1 cellular context compared by ENCODE assay signal in the genomic region with DNA sequence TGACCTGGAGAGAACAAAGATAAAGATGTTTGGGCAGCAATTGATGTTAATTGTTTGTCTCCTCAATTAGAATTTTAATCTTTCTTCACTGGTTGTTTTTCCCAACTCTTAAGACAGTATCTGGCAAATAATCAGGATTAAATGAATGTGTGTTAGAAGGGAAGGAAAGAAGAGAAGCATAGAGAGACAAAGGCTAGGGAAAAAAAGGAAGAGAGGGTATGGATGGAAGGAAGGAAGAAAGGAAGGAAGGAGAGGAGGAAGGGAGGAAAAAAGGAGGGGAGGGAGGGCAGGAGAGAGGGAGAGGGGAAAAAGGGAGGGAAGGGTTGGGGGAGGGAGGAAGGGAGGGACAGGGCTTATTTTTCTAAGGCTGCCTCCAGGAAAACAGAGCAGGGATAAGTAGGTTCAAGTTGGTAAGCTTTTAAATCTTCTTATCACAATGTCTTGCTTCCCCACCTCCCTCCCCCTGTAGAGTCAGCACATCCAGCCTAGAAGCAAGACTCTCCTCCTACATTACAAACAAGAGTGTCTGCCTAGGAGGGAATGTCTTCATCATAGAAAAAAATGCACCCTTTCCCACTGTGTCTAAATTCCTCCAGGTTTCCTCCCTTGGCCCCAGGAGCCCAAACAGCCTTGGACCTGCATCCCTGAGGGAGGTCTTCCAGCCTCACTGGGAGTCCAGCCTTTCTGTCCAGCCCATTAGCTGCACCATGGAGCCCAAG.
TF ChIP-seq lines count a peak whose summit lies in the region.

No MANE protein-coding gene starts in this region.

TF ChIP-seq in K562, 482 proteins besides CTCF, POLR2A, EP300 and RAD21 (continued from another document and continues in another):
- TF ChIP-seq CREB1 (IDR thresholded peaks at IDR 0.05) (no peak), CREB1 (CRISPR knock-in tag; IDR thresholded peaks at IDR 0.05) (no peak), ATF7 (IDR thresholded peaks at IDR 0.05) (no peak), MTA1 (IDR thresholded peaks at IDR 0.05; ENCODE audit: borderline replicate concordance) (peak; percentile 73; the same call in 1 of the 2 replicates), ZNF224 (CRISPR knock-in tag; IDR thresholded peaks at IDR 0.05) (no peak), NUFIP1 (IDR thresholded peaks at IDR 0.05; ENCODE audit: partially characterized antibody) (peak; percentile 36), MAFG (tag; conservative IDR thresholded peaks at IDR 0.05) (no peak), PHF20 (IDR thresholded peaks at IDR 0.05; ENCODE audit: partially characterized antibody) (no peak), RBFOX2 (IDR thresholded peaks at IDR 0.05; ENCODE audit: low read depth, low read length) (no peak), ESRRA (IDR thresholded peaks at IDR 0.05; ENCODE audit: borderline replicate concordance, low read depth) (no peak), RFX7 (CRISPR knock-in tag; IDR thresholded peaks at IDR 0.05) (no peak), TCFL5 (CRISPR knock-in tag; conservative IDR thresholded peaks at IDR 0.05) (0 out of 2 replicates have a peak, but pooled peaks have one; percentile 12), POLR2AphosphoS2 (IDR thresholded peaks at IDR 0.05; ENCODE audit: low read length) (no peak), KLF1 (tag; IDR thresholded peaks at IDR 0.05) (no peak), OTX1 (CRISPR knock-in tag; IDR thresholded peaks at IDR 0.05) (0 out of 2 replicates have a peak, but pooled peaks have one; percentile 54), HOXB6 (CRISPR knock-in tag; IDR thresholded peaks at IDR 0.05; ENCODE audit: borderline replicate concordance) (no peak), ARID2 (IDR thresholded peaks at IDR 0.05) (no peak), STAT5B (CRISPR knock-in tag; IDR thresholded peaks at IDR 0.05) (no peak), SUPT5H (IDR thresholded peaks at IDR 0.05) (no peak), PHF21A (IDR thresholded peaks at IDR 0.05; ENCODE audit: borderline replicate concordance, low read depth) (no peak), DIDO1 (tag; IDR thresholded peaks at IDR 0.05; ENCODE audit: low read depth) (no peak), EGR1 (conservative IDR thresholded peaks at IDR 0.05) (no peak), BHLHE40 (IDR thresholded peaks at IDR 0.05; ENCODE audit: low read length) (no peak), ZNF584 (CRISPR knock-in tag; IDR thresholded peaks at IDR 0.05; ENCODE audit: low read depth) (peak; percentile 74; the same call in 1 of the 2 replicates), PTBP1 (IDR thresholded peaks at IDR 0.05; ENCODE audit: low read depth, low read length) (no peak), HMGN3 (IDR thresholded peaks at IDR 0.05; ENCODE audit: borderline replicate concordance, extremely low read depth, insufficient read length, low read depth, low read length) (no peak), LCOR (CRISPR knock-in tag; IDR thresholded peaks at IDR 0.05) (no peak)
- TF ChIP-seq, protein P1, sequence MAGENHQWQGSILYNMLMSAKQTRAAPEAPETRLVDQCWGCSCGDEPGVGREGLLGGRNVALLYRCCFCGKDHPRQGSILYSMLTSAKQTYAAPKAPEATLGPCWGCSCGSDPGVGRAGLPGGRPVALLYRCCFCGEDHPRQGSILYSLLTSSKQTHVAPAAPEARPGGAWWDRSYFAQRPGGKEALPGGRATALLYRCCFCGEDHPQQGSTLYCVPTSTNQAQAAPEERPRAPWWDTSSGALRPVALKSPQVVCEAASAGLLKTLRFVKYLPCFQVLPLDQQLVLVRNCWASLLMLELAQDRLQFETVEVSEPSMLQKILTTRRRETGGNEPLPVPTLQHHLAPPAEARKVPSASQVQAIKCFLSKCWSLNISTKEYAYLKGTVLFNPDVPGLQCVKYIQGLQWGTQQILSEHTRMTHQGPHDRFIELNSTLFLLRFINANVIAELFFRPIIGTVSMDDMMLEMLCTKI (IDR thresholded peaks at IDR 0.05; ENCODE audit: partially characterized antibody) = no peak
- TF ChIP-seq, protein P2, sequence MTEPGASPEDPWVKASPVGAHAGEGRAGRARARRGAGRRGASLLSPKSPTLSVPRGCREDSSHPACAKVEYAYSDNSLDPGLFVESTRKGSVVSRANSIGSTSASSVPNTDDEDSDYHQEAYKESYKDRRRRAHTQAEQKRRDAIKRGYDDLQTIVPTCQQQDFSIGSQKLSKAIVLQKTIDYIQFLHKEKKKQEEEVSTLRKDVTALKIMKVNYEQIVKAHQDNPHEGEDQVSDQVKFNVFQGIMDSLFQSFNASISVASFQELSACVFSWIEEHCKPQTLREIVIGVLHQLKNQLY (CRISPR knock-in tag; conservative IDR thresholded peaks at IDR 0.05) = 0 out of 4 replicates have a peak, but pooled peaks of 1 of the 2 experiments have one; percentile 45
- TF ChIP-seq, protein P3, sequence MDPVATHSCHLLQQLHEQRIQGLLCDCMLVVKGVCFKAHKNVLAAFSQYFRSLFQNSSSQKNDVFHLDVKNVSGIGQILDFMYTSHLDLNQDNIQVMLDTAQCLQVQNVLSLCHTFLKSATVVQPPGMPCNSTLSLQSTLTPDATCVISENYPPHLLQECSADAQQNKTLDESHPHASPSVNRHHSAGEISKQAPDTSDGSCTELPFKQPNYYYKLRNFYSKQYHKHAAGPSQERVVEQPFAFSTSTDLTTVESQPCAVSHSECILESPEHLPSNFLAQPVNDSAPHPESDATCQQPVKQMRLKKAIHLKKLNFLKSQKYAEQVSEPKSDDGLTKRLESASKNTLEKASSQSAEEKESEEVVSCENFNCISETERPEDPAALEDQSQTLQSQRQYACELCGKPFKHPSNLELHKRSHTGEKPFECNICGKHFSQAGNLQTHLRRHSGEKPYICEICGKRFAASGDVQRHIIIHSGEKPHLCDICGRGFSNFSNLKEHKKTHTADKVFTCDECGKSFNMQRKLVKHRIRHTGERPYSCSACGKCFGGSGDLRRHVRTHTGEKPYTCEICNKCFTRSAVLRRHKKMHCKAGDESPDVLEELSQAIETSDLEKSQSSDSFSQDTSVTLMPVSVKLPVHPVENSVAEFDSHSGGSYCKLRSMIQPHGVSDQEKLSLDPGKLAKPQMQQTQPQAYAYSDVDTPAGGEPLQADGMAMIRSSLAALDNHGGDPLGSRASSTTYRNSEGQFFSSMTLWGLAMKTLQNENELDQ (CRISPR knock-in tag; IDR thresholded peaks at IDR 0.05; ENCODE audit: borderline replicate concordance) = no peak
- TF ChIP-seq, protein P4, sequence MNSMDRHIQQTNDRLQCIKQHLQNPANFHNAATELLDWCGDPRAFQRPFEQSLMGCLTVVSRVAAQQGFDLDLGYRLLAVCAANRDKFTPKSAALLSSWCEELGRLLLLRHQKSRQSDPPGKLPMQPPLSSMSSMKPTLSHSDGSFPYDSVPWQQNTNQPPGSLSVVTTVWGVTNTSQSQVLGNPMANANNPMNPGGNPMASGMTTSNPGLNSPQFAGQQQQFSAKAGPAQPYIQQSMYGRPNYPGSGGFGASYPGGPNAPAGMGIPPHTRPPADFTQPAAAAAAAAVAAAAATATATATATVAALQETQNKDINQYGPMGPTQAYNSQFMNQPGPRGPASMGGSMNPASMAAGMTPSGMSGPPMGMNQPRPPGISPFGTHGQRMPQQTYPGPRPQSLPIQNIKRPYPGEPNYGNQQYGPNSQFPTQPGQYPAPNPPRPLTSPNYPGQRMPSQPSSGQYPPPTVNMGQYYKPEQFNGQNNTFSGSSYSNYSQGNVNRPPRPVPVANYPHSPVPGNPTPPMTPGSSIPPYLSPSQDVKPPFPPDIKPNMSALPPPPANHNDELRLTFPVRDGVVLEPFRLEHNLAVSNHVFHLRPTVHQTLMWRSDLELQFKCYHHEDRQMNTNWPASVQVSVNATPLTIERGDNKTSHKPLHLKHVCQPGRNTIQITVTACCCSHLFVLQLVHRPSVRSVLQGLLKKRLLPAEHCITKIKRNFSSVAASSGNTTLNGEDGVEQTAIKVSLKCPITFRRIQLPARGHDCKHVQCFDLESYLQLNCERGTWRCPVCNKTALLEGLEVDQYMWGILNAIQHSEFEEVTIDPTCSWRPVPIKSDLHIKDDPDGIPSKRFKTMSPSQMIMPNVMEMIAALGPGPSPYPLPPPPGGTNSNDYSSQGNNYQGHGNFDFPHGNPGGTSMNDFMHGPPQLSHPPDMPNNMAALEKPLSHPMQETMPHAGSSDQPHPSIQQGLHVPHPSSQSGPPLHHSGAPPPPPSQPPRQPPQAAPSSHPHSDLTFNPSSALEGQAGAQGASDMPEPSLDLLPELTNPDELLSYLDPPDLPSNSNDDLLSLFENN (IDR thresholded peaks at IDR 0.05; ENCODE audit: low read depth in 2 of 2, low read length in 2 of 2) = no peak
- TF ChIP-seq, protein P5, sequence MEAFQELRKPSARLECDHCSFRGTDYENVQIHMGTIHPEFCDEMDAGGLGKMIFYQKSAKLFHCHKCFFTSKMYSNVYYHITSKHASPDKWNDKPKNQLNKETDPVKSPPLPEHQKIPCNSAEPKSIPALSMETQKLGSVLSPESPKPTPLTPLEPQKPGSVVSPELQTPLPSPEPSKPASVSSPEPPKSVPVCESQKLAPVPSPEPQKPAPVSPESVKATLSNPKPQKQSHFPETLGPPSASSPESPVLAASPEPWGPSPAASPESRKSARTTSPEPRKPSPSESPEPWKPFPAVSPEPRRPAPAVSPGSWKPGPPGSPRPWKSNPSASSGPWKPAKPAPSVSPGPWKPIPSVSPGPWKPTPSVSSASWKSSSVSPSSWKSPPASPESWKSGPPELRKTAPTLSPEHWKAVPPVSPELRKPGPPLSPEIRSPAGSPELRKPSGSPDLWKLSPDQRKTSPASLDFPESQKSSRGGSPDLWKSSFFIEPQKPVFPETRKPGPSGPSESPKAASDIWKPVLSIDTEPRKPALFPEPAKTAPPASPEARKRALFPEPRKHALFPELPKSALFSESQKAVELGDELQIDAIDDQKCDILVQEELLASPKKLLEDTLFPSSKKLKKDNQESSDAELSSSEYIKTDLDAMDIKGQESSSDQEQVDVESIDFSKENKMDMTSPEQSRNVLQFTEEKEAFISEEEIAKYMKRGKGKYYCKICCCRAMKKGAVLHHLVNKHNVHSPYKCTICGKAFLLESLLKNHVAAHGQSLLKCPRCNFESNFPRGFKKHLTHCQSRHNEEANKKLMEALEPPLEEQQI (IDR thresholded peaks at IDR 0.05) = no peak
- TF ChIP-seq, protein P6, sequence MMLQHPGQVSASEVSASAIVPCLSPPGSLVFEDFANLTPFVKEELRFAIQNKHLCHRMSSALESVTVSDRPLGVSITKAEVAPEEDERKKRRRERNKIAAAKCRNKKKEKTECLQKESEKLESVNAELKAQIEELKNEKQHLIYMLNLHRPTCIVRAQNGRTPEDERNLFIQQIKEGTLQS (IDR thresholded peaks at IDR 0.05) = no peak
- TF ChIP-seq, protein P6 (CRISPR knock-in tag; conservative IDR thresholded peaks at IDR 0.05) = no peak
- TF ChIP-seq, protein P7, sequence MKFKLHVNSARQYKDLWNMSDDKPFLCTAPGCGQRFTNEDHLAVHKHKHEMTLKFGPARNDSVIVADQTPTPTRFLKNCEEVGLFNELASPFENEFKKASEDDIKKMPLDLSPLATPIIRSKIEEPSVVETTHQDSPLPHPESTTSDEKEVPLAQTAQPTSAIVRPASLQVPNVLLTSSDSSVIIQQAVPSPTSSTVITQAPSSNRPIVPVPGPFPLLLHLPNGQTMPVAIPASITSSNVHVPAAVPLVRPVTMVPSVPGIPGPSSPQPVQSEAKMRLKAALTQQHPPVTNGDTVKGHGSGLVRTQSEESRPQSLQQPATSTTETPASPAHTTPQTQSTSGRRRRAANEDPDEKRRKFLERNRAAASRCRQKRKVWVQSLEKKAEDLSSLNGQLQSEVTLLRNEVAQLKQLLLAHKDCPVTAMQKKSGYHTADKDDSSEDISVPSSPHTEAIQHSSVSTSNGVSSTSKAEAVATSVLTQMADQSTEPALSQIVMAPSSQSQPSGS (CRISPR knock-in tag; IDR thresholded peaks at IDR 0.05) = no peak
- TF ChIP-seq, protein P8, sequence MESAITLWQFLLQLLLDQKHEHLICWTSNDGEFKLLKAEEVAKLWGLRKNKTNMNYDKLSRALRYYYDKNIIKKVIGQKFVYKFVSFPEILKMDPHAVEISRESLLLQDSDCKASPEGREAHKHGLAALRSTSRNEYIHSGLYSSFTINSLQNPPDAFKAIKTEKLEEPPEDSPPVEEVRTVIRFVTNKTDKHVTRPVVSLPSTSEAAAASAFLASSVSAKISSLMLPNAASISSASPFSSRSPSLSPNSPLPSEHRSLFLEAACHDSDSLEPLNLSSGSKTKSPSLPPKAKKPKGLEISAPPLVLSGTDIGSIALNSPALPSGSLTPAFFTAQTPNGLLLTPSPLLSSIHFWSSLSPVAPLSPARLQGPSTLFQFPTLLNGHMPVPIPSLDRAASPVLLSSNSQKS (CRISPR knock-in tag; IDR thresholded peaks at IDR 0.05) = no peak
- TF ChIP-seq, protein P9, sequence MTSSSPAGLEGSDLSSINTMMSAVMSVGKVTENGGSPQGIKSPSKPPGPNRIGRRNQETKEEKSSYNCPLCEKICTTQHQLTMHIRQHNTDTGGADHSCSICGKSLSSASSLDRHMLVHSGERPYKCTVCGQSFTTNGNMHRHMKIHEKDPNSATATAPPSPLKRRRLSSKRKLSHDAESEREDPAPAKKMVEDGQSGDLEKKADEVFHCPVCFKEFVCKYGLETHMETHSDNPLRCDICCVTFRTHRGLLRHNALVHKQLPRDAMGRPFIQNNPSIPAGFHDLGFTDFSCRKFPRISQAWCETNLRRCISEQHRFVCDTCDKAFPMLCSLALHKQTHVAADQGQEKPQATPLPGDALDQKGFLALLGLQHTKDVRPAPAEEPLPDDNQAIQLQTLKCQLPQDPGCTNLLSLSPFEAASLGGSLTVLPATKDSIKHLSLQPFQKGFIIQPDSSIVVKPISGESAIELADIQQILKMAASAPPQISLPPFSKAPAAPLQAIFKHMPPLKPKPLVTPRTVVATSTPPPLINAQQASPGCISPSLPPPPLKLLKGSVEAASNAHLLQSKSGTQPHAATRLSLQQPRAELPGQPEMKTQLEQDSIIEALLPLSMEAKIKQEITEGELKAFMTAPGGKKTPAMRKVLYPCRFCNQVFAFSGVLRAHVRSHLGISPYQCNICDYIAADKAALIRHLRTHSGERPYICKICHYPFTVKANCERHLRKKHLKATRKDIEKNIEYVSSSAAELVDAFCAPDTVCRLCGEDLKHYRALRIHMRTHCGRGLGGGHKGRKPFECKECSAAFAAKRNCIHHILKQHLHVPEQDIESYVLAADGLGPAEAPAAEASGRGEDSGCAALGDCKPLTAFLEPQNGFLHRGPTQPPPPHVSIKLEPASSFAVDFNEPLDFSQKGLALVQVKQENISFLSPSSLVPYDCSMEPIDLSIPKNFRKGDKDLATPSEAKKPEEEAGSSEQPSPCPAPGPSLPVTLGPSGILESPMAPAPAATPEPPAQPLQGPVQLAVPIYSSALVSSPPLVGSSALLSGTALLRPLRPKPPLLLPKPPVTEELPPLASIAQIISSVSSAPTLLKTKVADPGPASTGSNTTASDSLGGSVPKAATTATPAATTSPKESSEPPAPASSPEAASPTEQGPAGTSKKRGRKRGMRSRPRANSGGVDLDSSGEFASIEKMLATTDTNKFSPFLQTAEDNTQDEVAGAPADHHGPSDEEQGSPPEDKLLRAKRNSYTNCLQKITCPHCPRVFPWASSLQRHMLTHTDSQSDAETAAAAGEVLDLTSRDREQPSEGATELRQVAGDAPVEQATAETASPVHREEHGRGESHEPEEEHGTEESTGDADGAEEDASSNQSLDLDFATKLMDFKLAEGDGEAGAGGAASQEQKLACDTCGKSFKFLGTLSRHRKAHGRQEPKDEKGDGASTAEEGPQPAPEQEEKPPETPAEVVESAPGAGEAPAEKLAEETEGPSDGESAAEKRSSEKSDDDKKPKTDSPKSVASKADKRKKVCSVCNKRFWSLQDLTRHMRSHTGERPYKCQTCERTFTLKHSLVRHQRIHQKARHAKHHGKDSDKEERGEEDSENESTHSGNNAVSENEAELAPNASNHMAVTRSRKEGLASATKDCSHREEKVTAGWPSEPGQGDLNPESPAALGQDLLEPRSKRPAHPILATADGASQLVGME (CRISPR knock-in tag; IDR thresholded peaks at IDR 0.05) = peak; percentile 45; the same call in 1 of the 2 replicates
